ENCODE assay signal across 17 cellular contexts in genomic region chr1:64000021-64000420, GRCh38.
DNase-seq lines count a peak whose midpoint lies in the region; ATAC-seq and TF ChIP-seq lines count a peak whose summit lies in the region.
"Had no signal": no experiment of that assay in that cellular context is flagged by ENCODE, and none has a peak within 500 bp of the region (broad histone marks: within the 10 kb centered on the region; RNA-seq: fewer than 3 reads in every experiment).

No MANE protein-coding gene starts in this region.

- no peak for ATAC-seq in GM21423 (IDR thresholded peaks at IDR 0.05; ENCODE audit: unreplicated experiment)
- ATAC-seq: left ventricle myocardium superior; natural killer cell treated with Interleukin-12 subunit alpha and Interleukin-12 subunit beta and Interleukin-15 and Interleukin-18, amount 100 ng/mL, for 72 hours; T-helper 17 cell had no signal

- no peak overlapping the region for H3K4me3 ChIP-seq in fibroblast of the aortic adventitia (ENCODE audit: low read depth, low read length)
- H3K4me3 ChIP-seq: skin epidermis, suprapubic skin had no signal

- DNase-seq in NCI-H2029 (lab: John Stamatoyannopoulos, UW): peak; percentile 25
- no peak for DNase-seq in NCI-H2029 treated with DMSO at 0.1 percent for 48 hours (lab: John Stamatoyannopoulos, UW)
- DNase-seq in RPMI7951 (ENCODE audit: low read depth): peak; percentile 96
- DNase-seq in fibroblast of the aortic adventitia (ENCODE audit: low read depth): peak; percentile 34
- no peak for DNase-seq in cerebellar nuclear complex (lab: John Stamatoyannopoulos, UW)
- no peak for DNase-seq in stimulated activated naive CD4-positive, alpha-beta T cell (lab: John Stamatoyannopoulos, UW)
- DNase-seq in MV-4-11 (lab: John Stamatoyannopoulos, UW): no peak
- DNase-seq: activated CD4-positive, alpha-beta T cell treated with anti-CD3 and anti-CD28 coated beads, Interleukin-2, amount 10 ng/mL, durations not matched to agents 24 days and 14 days; activated T-cell treated with anti-CD3 and anti-CD28 coated beads, Interleukin-2, amount 50 U/mL, for 48 hours; head of caudate nucleus; left ventricle myocardium superior; NCI-H345; T-helper 17 cell had no signal

- no peak for TF ChIP-seq CTCF in fibroblast of the aortic adventitia (IDR thresholded peaks at IDR 0.05; ENCODE audit: insufficient read depth, low read length)

Comparison
In these comparisons a context has a peak if more than half of its experiments do, and no peak if none do; other contexts are left out.
1. DNase-seq: peak in NCI-H2029 (single experiment), RPMI7951 (single experiment) and fibroblast of the aortic adventitia (single experiment); none in NCI-H2029 treated with DMSO at 0.1 percent for 48 hours (single experiment), cerebellar nuclear complex (0 of 2), stimulated activated naive CD4-positive, alpha-beta T cell (0 of 6) and MV-4-11 (single experiment).